Comparison of ENCODE assay signal across 8 cellular contexts in genomic region chr10:79685044-79685685, GRCh38. TPM values are rescaled to one million over a fixed set of nuclear protein-coding genes. Genes with fewer than 3 reads are reported as not detected.
DNase-seq lines count a peak whose midpoint lies in the region; ATAC-seq and TF ChIP-seq lines count a peak whose summit lies in the region.
"Not testable (repeated sequence)": the region's sequence is repeated elsewhere in the genome, so short reads cannot be mapped to it uniquely, and the experiment has no call there.

No MANE protein-coding gene starts in this region.

- TF ChIP-seq POLR2A in NB4 (IDR thresholded peaks at IDR 0.05; ENCODE audit: extremely low read depth, insufficient read length), result not testable (repeated sequence)

- ATAC-seq in GM18870 (IDR thresholded peaks at IDR 0.05; ENCODE audit: unreplicated experiment) (peak; percentile 80), HG02884 (IDR thresholded peaks at IDR 0.05; ENCODE audit: unreplicated experiment) (peak; percentile 97), Right ventricle myocardium inferior (peak; percentile 74)

- peak; percentile 6 for TF ChIP-seq CTCF in NB4 (IDR thresholded peaks at IDR 0.05; ENCODE audit: low read depth, low read length)

- intact Hi-C loops in Right ventricle myocardium inferior (cut with DNase I), result not testable (repeated sequence)

- H3K4me3 ChIP-seq in NB4 (ENCODE audit: low read depth, low read length), result not testable (repeated sequence)

- DNase-seq in AG08395 (ENCODE audit: low spot score) (peak; percentile 2), NB4 (ENCODE audit: low read depth) (peak; percentile 73), T follicular helper cell (ENCODE audit: low read depth) (peak; percentile 29), Right ventricle myocardium inferior (ENCODE audit: missing footprints) (peak; percentile 64)
- peak; percentile 78 for DNase-seq in activated effector memory CD4-positive, alpha-beta T cell treated with anti-CD3 and anti-CD28 coated beads, Interleukin-2, amount 50 U/mL, for 16 hours
- peak; percentile 30 to 56 for DNase-seq in stimulated activated CD4-positive, alpha-beta T cell treated with anti-CD3 and anti-CD28 coated beads, Interleukin-15, amount 100 ng/mL, for 48 hours (ENCODE audit: low read depth in 2 of 2)

RNA-seq across cellular contexts. Expression of gene NUTM2B, which starts 17.9 kb away (rescaled TPM):
- total RNA-seq in Right ventricle myocardium inferior, result 1.0 TPM

Comparison
In these comparisons a context has a peak if more than half of its experiments do, and no peak if none do; other contexts are left out.
1. DNase-seq: peak in every context shown above with its lines; median percentile 78 in activated effector memory CD4-positive, alpha-beta T cell treated with anti-CD3 and anti-CD28 coated beads, Interleukin-2, amount 50 U/mL, for 16 hours; 73 in NB4; 64 in Right ventricle myocardium inferior; 43 in stimulated activated CD4-positive, alpha-beta T cell treated with anti-CD3 and anti-CD28 coated beads, Interleukin-15, amount 100 ng/mL, for 48 hours; 29 in T follicular helper cell; 2 in AG08395.